ENCODE assay signal across 20 cellular contexts in the genomic region with DNA sequence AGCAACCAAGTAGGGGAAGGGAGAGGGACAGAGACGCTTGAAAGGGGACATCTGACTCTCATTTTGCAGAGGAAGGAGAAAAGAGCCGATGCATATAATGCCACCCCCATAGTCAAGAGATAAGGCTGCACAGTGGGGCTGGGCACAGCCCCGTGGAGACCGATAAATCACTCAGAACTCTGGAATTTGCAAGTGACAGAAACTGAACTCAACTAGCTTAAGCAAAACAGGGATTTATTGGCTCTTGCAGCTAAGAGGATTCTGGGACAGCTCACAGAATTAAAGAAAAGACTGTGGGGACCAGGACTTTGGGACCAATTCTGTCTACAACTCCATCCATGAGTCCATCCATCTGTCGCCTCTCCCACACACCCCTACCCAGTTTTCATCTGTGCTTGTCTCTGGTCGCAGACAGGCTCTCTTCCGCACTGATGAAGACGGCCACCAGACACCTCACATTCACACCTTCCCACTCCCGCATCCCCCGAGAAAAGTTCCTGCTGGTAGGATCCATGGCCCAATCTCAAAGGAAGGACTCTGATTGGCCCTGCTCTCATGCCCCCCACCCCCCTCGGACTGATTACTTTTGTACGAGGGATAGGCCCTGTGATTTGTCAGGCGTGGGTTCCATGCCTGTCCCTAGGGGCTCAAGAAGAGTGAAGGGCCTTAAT.
"Had no signal": no experiment of that assay in that cellular context is flagged by ENCODE, and none has a peak within 500 bp of the region (broad histone marks: within the 10 kb centered on the region; RNA-seq: fewer than 3 reads in every experiment).

No MANE protein-coding gene starts in this region.

- H3K27me3 ChIP-seq: upper lobe of left lung had no signal

- H3K36me3 ChIP-seq: left lung, spleen, upper lobe of left lung had no signal

- H3K4me3 Mint-ChIP-seq: activated CD8-positive, alpha-beta T cell treated with anti-CD3 and anti-CD28 coated beads for 36 hours; activated naive CD4-positive, alpha-beta T cell treated with anti-CD3 and anti-CD28 coated beads, Interleukin-2, amount 50 U/mL, for 24 hours; activated T-helper 1 cell treated with anti-CD3 and anti-CD28 coated beads, Interleukin-12 subunit alpha, Interleukin-12 subunit beta, Interleukin-2, Interleukin-4 antibody, amounts not matched to agents 30 ng/mL and 10 ng/mL and 1 ng/mL, durations not matched to agents 14 hours and 24 hours and 36 hours; naive thymus-derived CD8-positive, alpha-beta T cell; T-helper 1 cell treated with Interleukin-12 subunit alpha and Interleukin-12 subunit beta and Interleukin-4 antibody, amounts not matched to agents 30 μg/mL and 1 μg/mL, for 36 hours had no signal

- H3K9me3 Mint-ChIP-seq: activated CD8-positive, alpha-beta T cell treated with anti-CD3 and anti-CD28 coated beads for 36 hours; activated naive CD4-positive, alpha-beta T cell treated with anti-CD3 and anti-CD28 coated beads, Interleukin-2, amount 50 U/mL, for 24 hours; activated T-helper 1 cell treated with anti-CD3 and anti-CD28 coated beads, Interleukin-12 subunit alpha, Interleukin-12 subunit beta, Interleukin-2, Interleukin-4 antibody, amounts not matched to agents 30 ng/mL and 10 ng/mL and 1 ng/mL, durations not matched to agents 14 hours and 24 hours and 36 hours; T-helper 1 cell treated with Interleukin-12 subunit alpha and Interleukin-12 subunit beta and Interleukin-4 antibody, amounts not matched to agents 30 μg/mL and 1 μg/mL, for 36 hours had no signal

- H3K4me3 ChIP-seq: left lung, lung, spleen, upper lobe of left lung had no signal

- DNase-seq: activated CD4-positive, alpha-beta T cell treated with anti-CD3 and anti-CD28 coated beads for 4 hours; activated CD4-positive, CD25-positive, alpha-beta regulatory T cell; activated CD8-positive, alpha-beta T cell treated with anti-CD3 and anti-CD28 coated beads for 36 hours; activated gamma-delta T cell; aorta; effector CD8-positive, alpha-beta T cell; erythroblast; foreskin fibroblast; left lung; naive thymus-derived CD8-positive, alpha-beta T cell; spleen; stimulated activated CD4-positive, alpha-beta T cell treated with anti-CD3 and anti-CD28 coated beads, Interleukin-4, amount 100 ng/mL, for 24 hours; stimulated activated naive CD4-positive, alpha-beta T cell treated with Interleukin-2 at 50 U/mL for 16 hours; T1000; upper lobe of left lung had no signal

- ATAC-seq: activated CD8-positive, alpha-beta T cell treated with anti-CD3 and anti-CD28 coated beads for 36 hours; left lung; naive thymus-derived CD8-positive, alpha-beta T cell had no signal

- H3K4me1 Mint-ChIP-seq: activated naive CD4-positive, alpha-beta T cell treated with anti-CD3 and anti-CD28 coated beads, Interleukin-2, amount 50 U/mL, for 24 hours; naive thymus-derived CD8-positive, alpha-beta T cell had no signal

- H3K9me3 ChIP-seq: left lung, upper lobe of left lung had no signal

- H3K27ac Mint-ChIP-seq: activated CD8-positive, alpha-beta T cell treated with anti-CD3 and anti-CD28 coated beads for 36 hours; activated naive CD4-positive, alpha-beta T cell treated with anti-CD3 and anti-CD28 coated beads, Interleukin-2, amount 50 U/mL, for 24 hours; activated T-helper 1 cell treated with anti-CD3 and anti-CD28 coated beads, Interleukin-12 subunit alpha, Interleukin-12 subunit beta, Interleukin-2, Interleukin-4 antibody, amounts not matched to agents 30 ng/mL and 10 ng/mL and 1 ng/mL, durations not matched to agents 14 hours and 24 hours and 36 hours; naive thymus-derived CD8-positive, alpha-beta T cell; T-helper 1 cell treated with Interleukin-12 subunit alpha and Interleukin-12 subunit beta and Interleukin-4 antibody, amounts not matched to agents 30 μg/mL and 1 μg/mL, for 36 hours had no signal

- H3K4me1 ChIP-seq: left lung, upper lobe of left lung had no signal

- H3K36me3 Mint-ChIP-seq: activated naive CD4-positive, alpha-beta T cell treated with anti-CD3 and anti-CD28 coated beads, Interleukin-2, amount 50 U/mL, for 24 hours; brain; naive thymus-derived CD8-positive, alpha-beta T cell had no signal

- H3K27ac ChIP-seq: left lung, spleen, upper lobe of left lung had no signal
